ENCODE assay signal across 1 cellular context in the genomic region with DNA sequence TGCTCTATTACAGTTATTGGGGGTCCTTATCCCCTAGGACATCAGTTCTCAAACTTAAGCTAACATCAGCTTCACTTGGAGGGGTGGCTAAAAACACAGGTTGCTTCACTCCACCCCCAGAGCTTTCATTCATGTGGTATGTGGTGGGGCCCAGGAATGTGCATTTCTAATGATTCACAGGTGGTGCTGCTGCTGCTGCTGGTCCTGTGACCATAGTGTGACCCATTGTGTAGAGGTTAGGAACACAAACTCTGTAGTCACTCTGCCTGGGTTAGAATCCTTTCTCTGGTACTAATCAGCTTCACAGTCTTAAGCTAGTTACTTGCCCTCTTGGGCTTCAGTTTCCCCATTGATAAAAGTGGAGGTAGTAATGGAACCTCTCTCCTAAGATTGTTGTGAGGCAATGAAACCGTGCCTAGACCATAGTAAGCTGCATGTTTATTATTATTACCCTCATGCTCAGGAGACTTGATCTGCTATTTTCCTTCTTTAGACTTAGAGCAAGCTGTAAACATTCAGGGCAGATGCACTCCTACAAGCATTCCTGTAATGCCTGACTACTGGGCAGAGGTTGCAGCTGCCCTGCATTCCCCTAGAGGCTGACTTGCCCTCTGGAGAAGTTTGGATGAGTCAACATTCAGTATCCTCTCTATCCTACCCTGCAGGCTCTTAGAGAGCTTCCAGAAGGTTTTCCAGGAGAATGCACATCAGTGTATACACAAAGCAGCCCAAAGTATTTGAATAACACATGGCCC.
A peak's percentile ranks its signal among the peaks of the same experiment; 100 is the strongest.
TF ChIP-seq lines count a peak whose summit lies in the region.

No MANE protein-coding gene starts in this region.

TF ChIP-seq in HepG2, 621 proteins besides CTCF, POLR2A, EP300 and RAD21 (continued from another document and continues in another):
- TF ChIP-seq NR0B2 (CRISPR knock-in tag; IDR thresholded peaks at IDR 0.05) (no peak), ZBTB7A (CRISPR knock-in tag; IDR thresholded peaks at IDR 0.05) (no peak), CEBPB (IDR thresholded peaks at IDR 0.05; ENCODE audit: borderline replicate concordance, low read depth, low read length) (no peak), HOMEZ (CRISPR knock-in tag; IDR thresholded peaks at IDR 0.05; ENCODE audit: low read depth) (no peak), ZNF484 (CRISPR knock-in tag; IDR thresholded peaks at IDR 0.05; ENCODE audit: borderline replicate concordance, low read depth) (no peak), ZNF33A (CRISPR knock-in tag; IDR thresholded peaks at IDR 0.05; ENCODE audit: borderline replicate concordance) (no peak), KLF13 (CRISPR knock-in tag; IDR thresholded peaks at IDR 0.05) (no peak), STAT5B (CRISPR knock-in tag; IDR thresholded peaks at IDR 0.05) (no peak), ETV5 (CRISPR knock-in tag; IDR thresholded peaks at IDR 0.05; ENCODE audit: borderline replicate concordance) (no peak), CBFB (CRISPR knock-in tag; IDR thresholded peaks at IDR 0.05) (no peak), ZSCAN25 (CRISPR knock-in tag; IDR thresholded peaks at IDR 0.05) (peak; percentile 75), IRF2 (CRISPR knock-in tag; IDR thresholded peaks at IDR 0.05) (no peak), CAMTA2 (CRISPR knock-in tag; IDR thresholded peaks at IDR 0.05; ENCODE audit: borderline replicate concordance) (no peak), SCMH1 (CRISPR knock-in tag; IDR thresholded peaks at IDR 0.05; ENCODE audit: borderline replicate concordance) (no peak), HNF4A (CRISPR knock-in tag; IDR thresholded peaks at IDR 0.05) (no peak), ZNF101 (CRISPR knock-in tag; IDR thresholded peaks at IDR 0.05; ENCODE audit: borderline replicate concordance, low read depth) (no peak), MTF1 (CRISPR knock-in tag; IDR thresholded peaks at IDR 0.05) (no peak), ATF5 (CRISPR knock-in tag; IDR thresholded peaks at IDR 0.05; ENCODE audit: low read depth) (no peak), AKAP8 (CRISPR knock-in tag; IDR thresholded peaks at IDR 0.05) (no peak), PATZ1 (CRISPR knock-in tag; IDR thresholded peaks at IDR 0.05) (no peak), TEAD3 (CRISPR knock-in tag; optimal IDR thresholded peaks at IDR 0.05; ENCODE audit: borderline replicate concordance) (peak; percentile 40), TBP (CRISPR knock-in tag; IDR thresholded peaks at IDR 0.05) (no peak), HMGXB3 (CRISPR knock-in tag; IDR thresholded peaks at IDR 0.05; ENCODE audit: borderline replicate concordance) (no peak), RARA (CRISPR knock-in tag; IDR thresholded peaks at IDR 0.05) (0 out of 2 replicates have a peak, but pooled peaks have one; percentile 5), RXRB (CRISPR knock-in tag; IDR thresholded peaks at IDR 0.05; ENCODE audit: borderline replicate concordance) (no peak), HOXA3 (CRISPR knock-in tag; IDR thresholded peaks at IDR 0.05) (no peak), ZNF496 (CRISPR knock-in tag; IDR thresholded peaks at IDR 0.05; ENCODE audit: insufficient replicate concordance) (no peak)
- TF ChIP-seq, protein P1, sequence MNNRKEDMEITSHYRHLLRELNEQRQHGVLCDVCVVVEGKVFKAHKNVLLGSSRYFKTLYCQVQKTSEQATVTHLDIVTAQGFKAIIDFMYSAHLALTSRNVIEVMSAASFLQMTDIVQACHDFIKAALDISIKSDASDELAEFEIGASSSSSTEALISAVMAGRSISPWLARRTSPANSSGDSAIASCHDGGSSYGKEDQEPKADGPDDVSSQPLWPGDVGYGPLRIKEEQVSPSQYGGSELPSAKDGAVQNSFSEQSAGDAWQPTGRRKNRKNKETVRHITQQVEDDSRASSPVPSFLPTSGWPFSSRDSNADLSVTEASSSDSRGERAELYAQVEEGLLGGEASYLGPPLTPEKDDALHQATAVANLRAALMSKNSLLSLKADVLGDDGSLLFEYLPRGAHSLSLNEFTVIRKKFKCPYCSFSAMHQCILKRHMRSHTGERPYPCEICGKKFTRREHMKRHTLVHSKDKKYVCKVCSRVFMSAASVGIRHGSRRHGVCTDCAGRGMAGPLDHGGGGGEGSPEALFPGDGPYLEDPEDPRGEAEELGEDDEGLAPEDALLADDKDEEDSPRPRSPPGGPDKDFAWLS (CRISPR knock-in tag; IDR thresholded peaks at IDR 0.05; ENCODE audit: borderline replicate concordance), result no peak
- TF ChIP-seq, protein P2, sequence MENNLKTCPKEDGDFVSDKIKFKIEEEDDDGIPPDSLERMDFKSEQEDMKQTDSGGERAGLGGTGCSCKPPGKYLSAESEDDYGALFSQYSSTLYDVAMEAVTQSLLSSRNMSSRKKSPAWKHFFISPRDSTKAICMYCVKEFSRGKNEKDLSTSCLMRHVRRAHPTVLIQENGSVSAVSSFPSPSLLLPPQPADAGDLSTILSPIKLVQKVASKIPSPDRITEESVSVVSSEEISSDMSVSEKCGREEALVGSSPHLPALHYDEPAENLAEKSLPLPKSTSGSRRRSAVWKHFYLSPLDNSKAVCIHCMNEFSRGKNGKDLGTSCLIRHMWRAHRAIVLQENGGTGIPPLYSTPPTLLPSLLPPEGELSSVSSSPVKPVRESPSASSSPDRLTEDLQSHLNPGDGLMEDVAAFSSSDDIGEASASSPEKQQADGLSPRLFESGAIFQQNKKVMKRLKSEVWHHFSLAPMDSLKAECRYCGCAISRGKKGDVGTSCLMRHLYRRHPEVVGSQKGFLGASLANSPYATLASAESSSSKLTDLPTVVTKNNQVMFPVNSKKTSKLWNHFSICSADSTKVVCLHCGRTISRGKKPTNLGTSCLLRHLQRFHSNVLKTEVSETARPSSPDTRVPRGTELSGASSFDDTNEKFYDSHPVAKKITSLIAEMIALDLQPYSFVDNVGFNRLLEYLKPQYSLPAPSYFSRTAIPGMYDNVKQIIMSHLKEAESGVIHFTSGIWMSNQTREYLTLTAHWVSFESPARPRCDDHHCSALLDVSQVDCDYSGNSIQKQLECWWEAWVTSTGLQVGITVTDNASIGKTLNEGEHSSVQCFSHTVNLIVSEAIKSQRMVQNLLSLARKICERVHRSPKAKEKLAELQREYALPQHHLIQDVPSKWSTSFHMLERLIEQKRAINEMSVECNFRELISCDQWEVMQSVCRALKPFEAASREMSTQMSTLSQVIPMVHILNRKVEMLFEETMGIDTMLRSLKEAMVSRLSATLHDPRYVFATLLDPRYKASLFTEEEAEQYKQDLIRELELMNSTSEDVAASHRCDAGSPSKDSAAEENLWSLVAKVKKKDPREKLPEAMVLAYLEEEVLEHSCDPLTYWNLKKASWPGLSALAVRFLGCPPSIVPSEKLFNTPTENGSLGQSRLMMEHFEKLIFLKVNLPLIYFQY (CRISPR knock-in tag; IDR thresholded peaks at IDR 0.05; ENCODE audit: borderline replicate concordance), result no peak
- TF ChIP-seq, protein P3, sequence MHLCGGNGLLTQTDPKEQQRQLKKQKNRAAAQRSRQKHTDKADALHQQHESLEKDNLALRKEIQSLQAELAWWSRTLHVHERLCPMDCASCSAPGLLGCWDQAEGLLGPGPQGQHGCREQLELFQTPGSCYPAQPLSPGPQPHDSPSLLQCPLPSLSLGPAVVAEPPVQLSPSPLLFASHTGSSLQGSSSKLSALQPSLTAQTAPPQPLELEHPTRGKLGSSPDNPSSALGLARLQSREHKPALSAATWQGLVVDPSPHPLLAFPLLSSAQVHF (CRISPR knock-in tag; IDR thresholded peaks at IDR 0.05), result no peak
- TF ChIP-seq, protein P4, sequence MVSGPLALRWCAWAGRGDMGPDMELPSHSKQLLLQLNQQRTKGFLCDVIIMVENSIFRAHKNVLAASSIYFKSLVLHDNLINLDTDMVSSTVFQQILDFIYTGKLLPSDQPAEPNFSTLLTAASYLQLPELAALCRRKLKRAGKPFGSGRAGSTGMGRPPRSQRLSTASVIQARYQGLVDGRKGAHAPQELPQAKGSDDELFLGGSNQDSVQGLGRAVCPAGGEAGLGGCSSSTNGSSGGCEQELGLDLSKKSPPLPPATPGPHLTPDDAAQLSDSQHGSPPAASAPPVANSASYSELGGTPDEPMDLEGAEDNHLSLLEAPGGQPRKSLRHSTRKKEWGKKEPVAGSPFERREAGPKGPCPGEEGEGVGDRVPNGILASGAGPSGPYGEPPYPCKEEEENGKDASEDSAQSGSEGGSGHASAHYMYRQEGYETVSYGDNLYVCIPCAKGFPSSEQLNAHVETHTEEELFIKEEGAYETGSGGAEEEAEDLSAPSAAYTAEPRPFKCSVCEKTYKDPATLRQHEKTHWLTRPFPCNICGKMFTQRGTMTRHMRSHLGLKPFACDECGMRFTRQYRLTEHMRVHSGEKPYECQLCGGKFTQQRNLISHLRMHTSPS (CRISPR knock-in tag; IDR thresholded peaks at IDR 0.05; ENCODE audit: low read depth), result no peak
- TF ChIP-seq, protein P5, sequence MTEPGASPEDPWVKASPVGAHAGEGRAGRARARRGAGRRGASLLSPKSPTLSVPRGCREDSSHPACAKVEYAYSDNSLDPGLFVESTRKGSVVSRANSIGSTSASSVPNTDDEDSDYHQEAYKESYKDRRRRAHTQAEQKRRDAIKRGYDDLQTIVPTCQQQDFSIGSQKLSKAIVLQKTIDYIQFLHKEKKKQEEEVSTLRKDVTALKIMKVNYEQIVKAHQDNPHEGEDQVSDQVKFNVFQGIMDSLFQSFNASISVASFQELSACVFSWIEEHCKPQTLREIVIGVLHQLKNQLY (CRISPR knock-in tag; IDR thresholded peaks at IDR 0.05), result no peak
